11 cellular contexts compared by ENCODE assay signal in genomic region chr1:64856564-64856963, GRCh38.
DNase-seq lines count a peak whose midpoint lies in the region; TF ChIP-seq lines count a peak whose summit lies in the region.
"Had no signal": no experiment of that assay in that cellular context is flagged by ENCODE, and none has a peak within 500 bp of the region (broad histone marks: within the 10 kb centered on the region; RNA-seq: fewer than 3 reads in every experiment).

No MANE protein-coding gene starts in this region.

- no peaks in the 10 kb centered on the region for H3K27me3 ChIP-seq in spleen (replicated peaks in 1 of 7)
- H3K27me3 ChIP-seq: cardiac muscle cell had no signal

- H3K4me3 ChIP-seq in NB4 (ENCODE audit: low read depth, low read length) (no peak overlapping the region), cardiac fibroblast (replicated peaks in 1 of 2; ENCODE audit: low read depth in 2 of 2, low read length in 2 of 2) (no peak overlapping the region), spleen (no peak overlapping the region)
- H3K4me3 ChIP-seq: cardiac muscle cell had no signal

- DNase-seq in DMS 273 (lab: John Stamatoyannopoulos, UW; ENCODE audit: unreplicated experiment), result peak; percentile 94
- DNase-seq in NB4 (ENCODE audit: low read depth), result peak; percentile 30
- DNase-seq in cardiac fibroblast (ENCODE audit: low read depth in 2 of 2), result peak; percentile 16 to 21
- peak; percentile 30 for DNase-seq in myocyte (ENCODE audit: low read depth)
- DNase-seq in NCI-H1417 treated with DMSO at 0.1 percent for 48 hours (lab: John Stamatoyannopoulos, UW), result no peak
- DNase-seq in activated CD4-positive, alpha-beta T cell treated with anti-CD3 and anti-CD28 coated beads, Interleukin-2, amount 50 U/mL, for 4 hours, result no peak
- DNase-seq in spleen, result no peak
- no peak for DNase-seq in GM13976 (ENCODE audit: low spot score)
- DNase-seq: DMS153, midbrain had no signal

- peaks cover 0 to 100% (median 82%) of the 10 kb centered on the region in 6 donors for H3K36me3 ChIP-seq in spleen

- no peaks in the 10 kb centered on the region for H3K9me3 ChIP-seq in spleen

- H3K27ac ChIP-seq in spleen, result no peak overlapping the region
- H3K27ac ChIP-seq: cardiac muscle cell had no signal

- H3K4me1 ChIP-seq in spleen, result peaks cover 3 to 28% (median 6%) of the 10 kb centered on the region in 6 donors

- 47 to 88% (median 62%) methylated on average over 8 to 10 of the region's 10 CpGs for WGBS in spleen, 5 donors

- no peak for TF ChIP-seq CTCF in NB4 (IDR thresholded peaks at IDR 0.05; ENCODE audit: low read depth, low read length)
- no peak for TF ChIP-seq CTCF in cardiac fibroblast (IDR thresholded peaks at IDR 0.05; ENCODE audit: low read depth, low read length)
- no peak for TF ChIP-seq CTCF in spleen (IDR thresholded peaks at IDR 0.05 in 8 of 11, conservative IDR thresholded peaks at IDR 0.05 in 3 of 11)
- no peak for TF ChIP-seq CTCF in GM13976 (IDR thresholded peaks at IDR 0.05; ENCODE audit: borderline replicate concordance, control extremely low read depth, extremely low read depth, insufficient read depth, missing control alignments)

- in situ Hi-C loops in GM13976 (cut with MboI; ENCODE audit: low sequenced_read_pairs, unreplicated experiment), result no loop called here

- TF ChIP-seq POLR2A in NB4 (IDR thresholded peaks at IDR 0.05; ENCODE audit: extremely low read depth, insufficient read length), result no peak
- no peak for TF ChIP-seq POLR2A in spleen (IDR thresholded peaks at IDR 0.05)

- intact Hi-C loops in spleen (cut with DNase I; ENCODE audit: low total_unique reads), result no loop called here

Comparison
In these comparisons a context has a peak if more than half of its experiments do, and no peak if none do; other contexts are left out.
1. DNase-seq: peak in DMS 273 (single experiment), NB4 (single experiment), cardiac fibroblast (2 of 2) and myocyte (single experiment); none in NCI-H1417 treated with DMSO at 0.1 percent for 48 hours (single experiment), activated CD4-positive, alpha-beta T cell treated with anti-CD3 and anti-CD28 coated beads, Interleukin-2, amount 50 U/mL, for 4 hours (0 of 2), spleen (single experiment) and GM13976 (single experiment).